In genomic region chr1:35497571-35497970, GRCh38 we compare ENCODE assay signal across 28 cellular contexts. TPM values are rescaled to one million over a fixed set of nuclear protein-coding genes. Genes with fewer than 3 reads are reported as not detected.
DNase-seq lines count a peak whose midpoint lies in the region; ATAC-seq, FAIRE-seq and TF ChIP-seq lines count a peak whose summit lies in the region.
"Had no signal": no experiment of that assay in that cellular context is flagged by ENCODE, and none has a peak within 500 bp of the region (broad histone marks: within the 10 kb centered on the region; RNA-seq: fewer than 3 reads in every experiment).

No MANE protein-coding gene starts in this region.

- H4K20me1 ChIP-seq in mammary epithelial cell (ENCODE audit: insufficient read depth, low read length) = no peaks in the 10 kb centered on the region

- POLR2A ChIA-PET in T-cell (lab: Charles Lee) = no interaction called here

- peak overlapping the region; percentile 7 to 68 for H3K27ac Mint-ChIP-seq in T-cell
- H3K27ac Mint-ChIP-seq: CD14-positive monocyte, GM23338, H9, HFFc6 had no signal

- 24% methylated on average over 2 of the region's 2 CpGs for WGBS in mammary epithelial cell (ENCODE audit: low coverage, missing lambda C conversion rate)

- no peak overlapping the region for H3K4me2 ChIP-seq in mammary epithelial cell (ENCODE audit: insufficient read depth, low read depth, low read length)
- H3K4me2 ChIP-seq: GM23338, PC-9 had no signal

- H3K9me3 Mint-ChIP-seq in T-cell = peaks cover 0 to under 1% (median 0%) of the 10 kb centered on the region in 3 donors
- H3K9me3 Mint-ChIP-seq: GM23338, HFFc6 had no signal

- no peak overlapping the region for H3K9ac ChIP-seq in mammary epithelial cell (ENCODE audit: insufficient read depth, low read length)

- CTCF ChIA-PET in mammary epithelial cell (lab: Charles Lee; ENCODE audit: low non-redundant PET) (no interaction called here), T-cell (lab: Charles Lee) (no interaction called here)

- TF ChIP-seq POLR2A in breast epithelium (IDR thresholded peaks at IDR 0.05) = no peak

- no peaks in the 10 kb centered on the region for H3K79me2 ChIP-seq in mammary epithelial cell (ENCODE audit: insufficient read depth, low read length)

- no peaks in the 10 kb centered on the region for H3K27me3 Mint-ChIP-seq in T-cell

- H3K36me3 ChIP-seq in mammary epithelial cell (ENCODE audit: insufficient read depth, low read length) (no peaks in the 10 kb centered on the region), breast epithelium (no peaks in the 10 kb centered on the region)
- H3K36me3 ChIP-seq: BE2C had no signal

- H3K27me3 ChIP-seq in mammary epithelial cell (ENCODE audit: insufficient read depth, low read length) (no peaks in the 10 kb centered on the region), breast epithelium (no peaks in the 10 kb centered on the region)
- H3K27me3 ChIP-seq: BE2C had no signal

- H3K4me1 ChIP-seq in mammary epithelial cell (ENCODE audit: insufficient read depth, low read length) (peaks cover 2% of the 10 kb centered on the region), breast epithelium (no peaks in the 10 kb centered on the region)
- H3K4me1 ChIP-seq: BE2C had no signal

- dilution Hi-C loops in mammary epithelial cell (cut with HindIII; ENCODE audit: low sequenced_read_pairs) = no loop called here

- H3K27ac ChIP-seq in mammary epithelial cell (ENCODE audit: insufficient read depth, low read depth, low read length) = no peak overlapping the region
- H3K27ac ChIP-seq in breast epithelium = peak overlapping the region in 1 of 2 donors; percentile 81
- H3K27ac ChIP-seq: 22Rv1, PC-9 had no signal

- H3K4me3 ChIP-seq in mammary epithelial cell (replicated peaks in 1 of 3; ENCODE audit: insufficient read depth in 1 of 3, low read depth in 2 of 3, low read length in 3 of 3) (no peak overlapping the region), breast epithelium (no peak overlapping the region)
- H3K4me3 ChIP-seq: GM23338, PC-9 had no signal

- H3K4me3 Mint-ChIP-seq in T-cell = no peak overlapping the region
- H3K4me3 Mint-ChIP-seq: CD14-positive monocyte, GM23338, H9, HFFc6 had no signal

- peaks cover 36 to 38% (median 37%) of the 10 kb centered on the region in 3 donors for H3K4me1 Mint-ChIP-seq in T-cell
- H3K4me1 Mint-ChIP-seq: GM23338, H9 had no signal

- no peak for TF ChIP-seq CTCF in mammary epithelial cell (conservative IDR thresholded peaks at IDR 0.05 in 1 of 2, IDR thresholded peaks at IDR 0.05 in 1 of 2; ENCODE audit: extremely low read depth in 1 of 2, insufficient read depth in 1 of 2, low read depth in 1 of 2, low read length in 2 of 2)
- TF ChIP-seq CTCF in breast epithelium (IDR thresholded peaks at IDR 0.05) = no peak

- in situ Hi-C loops in mammary epithelial cell (cut with MboI; ENCODE audit: low sequenced_read_pairs in 2 of 2) = no loop called here

- intact Hi-C loops in mammary epithelial cell (cut with micrococcal nuclease) = no loop called here
- intact Hi-C loops in breast epithelium (cut with DNase I; ENCODE audit: low total_unique reads) = no loop called here

- peak; percentile 54 for FAIRE-seq in frontal cortex (lab: Jason Lieb, UNC)
- FAIRE-seq: GM18507 had no signal

- BruUV-seq in mammary epithelial cell (replicated peaks; lab: Mats Ljungman, UMichigan) = no TSS peak

- peak; percentile 60 for DNase-seq in mammary epithelial cell
- DNase-seq in breast epithelium (ENCODE audit: low spot score in 2 of 2) = no peak
- DNase-seq in T-cell = no peak
- no peak for DNase-seq in frontal cortex (ENCODE audit: low spot score in 2 of 2)
- DNase-seq in SHP77 (lab: John Stamatoyannopoulos, UW) = no peak
- no peak for DNase-seq in NCI-H1436 treated with DMSO at 0.1 percent for 48 hours (lab: John Stamatoyannopoulos, UW)
- DNase-seq: ACHN, BE2C, COR-L47, DMS53, H9, HFFc6, Karpas-422, NCI-H1092, NCI-H1417 treated with DMSO at 0.1 percent for 48 hours, NCI-H187 treated with DMSO at 0.1 percent for 48 hours, NCI-H446, NCI-H524 treated with DMSO at 0.1 percent for 48 hours, NCI-H774, PC-9, Right ventricle myocardium superior, RPMI8226 had no signal

- H2AFZ ChIP-seq in mammary epithelial cell (ENCODE audit: low read depth, low read length) = no peak overlapping the region
- H2AFZ ChIP-seq: GM23338, PC-9 had no signal

- H3K9me3 ChIP-seq in mammary epithelial cell (replicated peaks; ENCODE audit: insufficient read depth, low read length) = no peaks in the 10 kb centered on the region
- H3K9me3 ChIP-seq in breast epithelium = no peaks in the 10 kb centered on the region
- H3K9me3 ChIP-seq: BE2C had no signal

- ATAC-seq in T-cell (replicated peaks in 1 of 4) = no peak
- ATAC-seq in HG02938 (IDR thresholded peaks at IDR 0.05; ENCODE audit: unreplicated experiment) = no peak
- no peak for ATAC-seq in GM21381 (IDR thresholded peaks at IDR 0.05; ENCODE audit: unreplicated experiment)
- ATAC-seq: GM23338 had no signal

- peaks cover 23% of the 10 kb centered on the region for H3K36me3 Mint-ChIP-seq in T-cell

RNA-seq across cellular contexts. Expression of gene KIAA0319L, which starts 59.6 kb away (rescaled TPM):
- 10 to 100 TPM; 38.1 to 68.2 TPM for total RNA-seq in mammary epithelial cell
- 32.4 TPM for polyA plus RNA-seq in mammary epithelial cell
- polyA minus RNA-seq in mammary epithelial cell = 55.5 TPM
- 100 to 1,000 TPM in 2 of 3 donors, 10 to 100 TPM in 1; 49.0 to 104 (median 103) TPM for total RNA-seq in breast epithelium
- 10 to 100 TPM; 60.8 to 73.7 (median 63.7) TPM for total RNA-seq in T-cell
- total RNA-seq in frontal cortex = 34.2 TPM
